In the genomic region with DNA sequence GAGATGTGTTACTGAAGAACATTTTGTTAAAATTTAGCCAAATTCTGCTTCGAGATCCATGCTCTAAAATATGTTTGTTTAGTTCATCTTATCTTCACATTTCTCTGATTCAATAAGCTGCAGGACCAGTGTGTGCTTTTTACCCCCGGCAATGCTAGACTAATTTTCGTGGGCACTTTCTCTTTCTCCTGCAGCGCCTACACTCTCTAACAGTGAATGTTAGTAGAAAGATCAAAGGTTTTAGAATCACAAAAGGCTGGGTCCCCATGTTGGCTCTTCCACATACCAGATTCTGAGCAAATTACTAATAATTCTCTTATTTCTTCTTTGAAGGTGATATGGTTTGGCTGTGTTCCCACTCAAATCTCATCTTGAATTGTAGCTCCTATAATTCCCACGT, we compare ENCODE assay signal across 16 cellular contexts. TPM values are rescaled to one million over a fixed set of nuclear protein-coding genes. Genes with fewer than 3 reads are reported as not detected.
"Had no signal": no experiment of that assay in that cellular context is flagged by ENCODE, and none has a peak within 500 bp of the region (broad histone marks: within the 10 kb centered on the region; RNA-seq: fewer than 3 reads in every experiment).

No MANE protein-coding gene starts in this region.

- H3K27ac ChIP-seq: colonic mucosa, left lung, thyroid gland, uterus had no signal

- H3K4me3 ChIP-seq: colonic mucosa, left lung, thyroid gland, uterus had no signal

- H3K4me1 ChIP-seq: colonic mucosa, uterus had no signal

- ATAC-seq: left lung had no signal

- H3K36me3 ChIP-seq: colonic mucosa, thyroid gland, uterus had no signal

- H3K27me3 ChIP-seq: colonic mucosa, left lung, thyroid gland, uterus had no signal

- DNase-seq: caudate nucleus; colonic mucosa; foreskin melanocyte; head of caudate nucleus; left lung; mesenchymal stem cell; stimulated activated CD4-positive, alpha-beta T cell treated with anti-CD3 and anti-CD28 coated beads, Interleukin-12 subunit alpha, Interleukin-12 subunit beta, amount 100 ng/mL, for 4 hours; stimulated activated CD4-positive, alpha-beta T cell treated with anti-CD3 and anti-CD28 coated beads, Interleukin-2, amount 100 ng/mL, for 48 hours; stimulated activated CD8-positive, alpha-beta memory T cell treated with anti-CD3 and anti-CD28 coated beads, Interleukin-4, amount 100 ng/mL, for 48 hours; T-helper 2 cell; thyroid gland; uterus had no signal

- H3K4me3 Mint-ChIP-seq: neural crest cell had no signal

- FAIRE-seq: endothelial cell of umbilical vein, islet of Langerhans had no signal

- H3K9me3 ChIP-seq: colonic mucosa, left lung, thyroid gland, uterus had no signal

RNA-seq across cellular contexts. Expression of gene WDR64, which starts 20.4 kb away (rescaled TPM):
- total RNA-seq: colonic mucosa, endothelial cell of umbilical vein, left lung, neural crest cell, osteocyte, thyroid gland had no signal
- polyA plus RNA-seq: endothelial cell of umbilical vein had no signal
